In the genomic region with DNA sequence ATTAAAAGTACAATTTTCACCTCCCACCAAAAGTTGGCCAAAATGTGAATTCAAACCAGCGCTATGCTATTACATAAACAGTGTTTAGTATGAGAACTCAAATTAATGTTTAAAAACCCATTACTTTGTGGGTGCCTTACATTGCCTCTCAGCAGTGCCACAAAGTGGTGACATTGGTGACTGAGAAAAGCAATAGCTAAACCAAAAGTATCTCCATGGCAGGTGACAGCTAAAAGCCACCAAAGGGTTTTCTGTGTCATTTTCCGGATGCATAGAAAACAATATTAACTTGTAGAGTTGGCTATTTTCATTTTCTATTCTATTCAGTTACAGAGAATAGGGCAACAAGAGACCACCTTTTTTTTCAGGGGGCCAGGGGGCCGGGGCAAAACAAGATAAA, we compare ENCODE assay signal across 14 cellular contexts.
DNase-seq lines count a peak whose midpoint lies in the region; ATAC-seq and TF ChIP-seq lines count a peak whose summit lies in the region.
"Had no signal": no experiment of that assay in that cellular context is flagged by ENCODE, and none has a peak within 500 bp of the region (broad histone marks: within the 10 kb centered on the region; RNA-seq: fewer than 3 reads in every experiment).

No MANE protein-coding gene starts in this region.

- H3K4me3 ChIP-seq in OCI-LY3 (ENCODE audit: low read length) (no peak overlapping the region), osteoblast (ENCODE audit: insufficient read depth, low read length) (no peak overlapping the region), hepatocyte (no peak overlapping the region)
- H3K4me3 ChIP-seq: BLaER1 treated with 17β-estradiol and CSF1 and Interleukin-3, amounts not matched to agents 10 nM and 100 nM had no signal

- H3K9me2 ChIP-seq in hepatocyte (replicated peaks; ENCODE audit: insufficient read depth): no peaks in the 10 kb centered on the region

- no peak overlapping the region for H3K9ac ChIP-seq in OCI-LY3 (ENCODE audit: low read length)
- H3K9ac ChIP-seq: BLaER1 treated with 17β-estradiol and CSF1 and Interleukin-3, amounts not matched to agents 10 nM and 100 nM had no signal

- ATAC-seq in GM18870 (IDR thresholded peaks at IDR 0.05; ENCODE audit: unreplicated experiment) (peak; percentile 76), HG03432 (IDR thresholded peaks at IDR 0.05; ENCODE audit: unreplicated experiment) (peak; percentile 62), HG03565 (IDR thresholded peaks at IDR 0.05; ENCODE audit: unreplicated experiment) (no peak)

- H3K36me3 ChIP-seq in OCI-LY3 (replicated peaks; ENCODE audit: low read depth, low read length) (no peaks in the 10 kb centered on the region), osteoblast (ENCODE audit: insufficient read depth, low read length) (no peaks in the 10 kb centered on the region), hepatocyte (replicated peaks; ENCODE audit: insufficient read depth, low read depth) (no peaks in the 10 kb centered on the region)
- H3K36me3 ChIP-seq: BLaER1 treated with 17β-estradiol and CSF1 and Interleukin-3, amounts not matched to agents 10 nM and 100 nM had no signal

- TF ChIP-seq CTCF in OCI-LY3 (IDR thresholded peaks at IDR 0.05; ENCODE audit: low read depth, low read length) (peak; percentile 13; the same call in 1 of the 2 replicates), osteoblast (IDR thresholded peaks at IDR 0.05; ENCODE audit: extremely low read depth, low read depth, low read length) (no peak), hepatocyte (IDR thresholded peaks at IDR 0.05; ENCODE audit: poor library complexity) (no peak)

- H3K79me2 ChIP-seq in OCI-LY3 (ENCODE audit: low read length): no peaks in the 10 kb centered on the region
- no peaks in the 10 kb centered on the region for H3K79me2 ChIP-seq in osteoblast (ENCODE audit: insufficient read depth, low read length)
- H3K79me2 ChIP-seq in hepatocyte: no peaks in the 10 kb centered on the region

- H3K27me3 ChIP-seq in OCI-LY3 (ENCODE audit: low read depth, low read length) (no peaks in the 10 kb centered on the region), osteoblast (ENCODE audit: insufficient read depth, low read length) (no peaks in the 10 kb centered on the region), hepatocyte (no peaks in the 10 kb centered on the region)
- H3K27me3 ChIP-seq: BLaER1 treated with 17β-estradiol and CSF1 and Interleukin-3, amounts not matched to agents 10 nM and 100 nM had no signal

- H3K27ac ChIP-seq in OCI-LY3 (ENCODE audit: low read length) (no peak overlapping the region), osteoblast (ENCODE audit: low read depth, low read length) (no peak overlapping the region), hepatocyte (no peak overlapping the region)
- H3K27ac ChIP-seq: BLaER1 treated with 17β-estradiol and CSF1 and Interleukin-3, amounts not matched to agents 10 nM and 100 nM had no signal

- H3K4me1 ChIP-seq in OCI-LY3 (ENCODE audit: low read length) (no peaks in the 10 kb centered on the region), osteoblast (ENCODE audit: insufficient read depth, low read length) (no peaks in the 10 kb centered on the region), hepatocyte (ENCODE audit: insufficient read depth) (no peaks in the 10 kb centered on the region)
- H3K4me1 ChIP-seq: BLaER1 treated with 17β-estradiol and CSF1 and Interleukin-3, amounts not matched to agents 10 nM and 100 nM had no signal

- no peak overlapping the region for H3K4me2 ChIP-seq in OCI-LY3 (ENCODE audit: low read length)
- H3K4me2 ChIP-seq in osteoblast (ENCODE audit: insufficient read depth, low read length): no peak overlapping the region
- no peak overlapping the region for H3K4me2 ChIP-seq in hepatocyte
- H3K4me2 ChIP-seq: BLaER1 treated with 17β-estradiol and CSF1 and Interleukin-3, amounts not matched to agents 10 nM and 100 nM had no signal

- DNase-seq in osteoblast (ENCODE audit: insufficient read length, low spot score, missing footprints): peak; percentile 39
- no peak for DNase-seq in superior temporal gyrus (ENCODE audit: extremely low spot score)
- DNase-seq in hepatocyte (ENCODE audit: low spot score): no peak
- DNase-seq: ACHN; CD4-positive, CD25-positive, alpha-beta regulatory T cell; DMS53; GOT3; HFFc6; KBM-7 had no signal

- H4K20me1 ChIP-seq in OCI-LY3 (ENCODE audit: insufficient read depth, low read length): no peaks in the 10 kb centered on the region
- no peaks in the 10 kb centered on the region for H4K20me1 ChIP-seq in osteoblast (ENCODE audit: insufficient read depth, low read length)
- H4K20me1 ChIP-seq in hepatocyte (ENCODE audit: insufficient read depth, poor library complexity, severe bottlenecking): no peaks in the 10 kb centered on the region
- H4K20me1 ChIP-seq: BLaER1 treated with 17β-estradiol and CSF1 and Interleukin-3, amounts not matched to agents 10 nM and 100 nM had no signal

- H2AFZ ChIP-seq in OCI-LY3 (ENCODE audit: low read depth, low read length): no peak overlapping the region
- no peak overlapping the region for H2AFZ ChIP-seq in osteoblast (ENCODE audit: low read length)
- no peak overlapping the region for H2AFZ ChIP-seq in hepatocyte

- 84% methylated on average over 3 of the region's 3 CpGs for WGBS in hepatocyte (ENCODE audit: low lambda C conversion rate, missing lambda C conversion rate)

- H3K9me3 ChIP-seq in OCI-LY3 (ENCODE audit: insufficient read depth, low read length): no peaks in the 10 kb centered on the region
- no peaks in the 10 kb centered on the region for H3K9me3 ChIP-seq in osteoblast (ENCODE audit: low read depth, low read length)
- H3K9me3 ChIP-seq in hepatocyte (ENCODE audit: low read depth): no peaks in the 10 kb centered on the region
- H3K9me3 ChIP-seq: BLaER1 treated with 17β-estradiol and CSF1 and Interleukin-3, amounts not matched to agents 10 nM and 100 nM had no signal
